20 cellular contexts compared by ENCODE assay signal in genomic region chr4:26485684-26486083, GRCh38. TPM values are rescaled to one million over a fixed set of nuclear protein-coding genes. Genes with fewer than 3 reads are reported as not detected.
DNase-seq lines count a peak whose midpoint lies in the region; ATAC-seq and TF ChIP-seq lines count a peak whose summit lies in the region.
"Had no signal": no experiment of that assay in that cellular context is flagged by ENCODE, and none has a peak within 500 bp of the region (broad histone marks: within the 10 kb centered on the region; RNA-seq: fewer than 3 reads in every experiment).

No MANE protein-coding gene starts in this region.

- no peak overlapping the region for H2BK5ac ChIP-seq in mesendoderm (ENCODE audit: low read length)

- H3K79me2 ChIP-seq in GM23338 (replicated peaks; ENCODE audit: insufficient read depth) (no peaks in the 10 kb centered on the region), mesendoderm (ENCODE audit: control insufficient read depth, insufficient read depth, low read length) (no peaks in the 10 kb centered on the region)

- no peaks in the 10 kb centered on the region for H3F3A ChIP-seq in GM23338 (replicated peaks; ENCODE audit: low read depth)

- no CpG with 5 or more reads among the region's 7 CpGs for WGBS in mesendoderm (ENCODE audit: extremely low coverage, insufficient coverage, low lambda C conversion rate)

- TF ChIP-seq CTCF in Caco-2 (IDR thresholded peaks at IDR 0.05; ENCODE audit: insufficient read depth in 1 of 2, low read depth in 1 of 2, low read length in 1 of 2, severe bottlenecking in 1 of 2, unreplicated experiment in 1 of 2) (no peak), GM23338 (conservative IDR thresholded peaks at IDR 0.05; ENCODE audit: low read depth in 2 of 2) (no peak)

- ATAC-seq in GM23338 (no peak), GM21526 (IDR thresholded peaks at IDR 0.05; ENCODE audit: low FRiP score, unreplicated experiment) (no peak)
- ATAC-seq in effector memory CD8-positive, alpha-beta T cell (replicated peaks): no peak

- H3K36me3 ChIP-seq in Caco-2 (ENCODE audit: control insufficient read depth, insufficient read depth, low read length): no peaks in the 10 kb centered on the region
- H3K36me3 ChIP-seq in GM23338 (ENCODE audit: insufficient read depth): no peaks in the 10 kb centered on the region
- no peaks in the 10 kb centered on the region for H3K36me3 ChIP-seq in mesendoderm (ENCODE audit: control insufficient read depth, insufficient read depth, low read length)
- H3K36me3 ChIP-seq: BE2C, BLaER1 had no signal

- H3K4ac ChIP-seq in mesendoderm (ENCODE audit: low read depth, low read length): no peak overlapping the region

- H3K9me3 Mint-ChIP-seq in Caco-2 (ENCODE audit: unreplicated experiment) (no peaks in the 10 kb centered on the region), GM23338 (no peaks in the 10 kb centered on the region; the same call in 2 of the 3 replicates)
- H3K9me3 Mint-ChIP-seq in effector memory CD8-positive, alpha-beta T cell: no peaks in the 10 kb centered on the region
- H3K9me3 Mint-ChIP-seq: CD4-positive, alpha-beta memory T cell; CD8-positive, alpha-beta memory T cell had no signal

- no peak overlapping the region for H2AK5ac ChIP-seq in mesendoderm (ENCODE audit: low read length)

- no TSS peak for BruUV-seq in Caco-2 (replicated peaks; lab: Mats Ljungman, UMichigan)

- CTCF ChIA-PET in Caco-2 (lab: Charles Lee): no interaction called here

- no peaks in the 10 kb centered on the region for H3K27me3 ChIP-seq in Caco-2 (replicated peaks; ENCODE audit: control insufficient read depth, insufficient read depth, low read length)
- no peaks in the 10 kb centered on the region for H3K27me3 ChIP-seq in GM23338 (ENCODE audit: insufficient read depth)
- H3K27me3 ChIP-seq in mesendoderm (ENCODE audit: insufficient read depth, low read length, poor library complexity): no peaks in the 10 kb centered on the region
- H3K27me3 ChIP-seq: BE2C, BLaER1 had no signal

- POLR2A ChIA-PET in Caco-2 (lab: Charles Lee): no interaction called here

- H3K4me2 ChIP-seq in GM23338 (no peak overlapping the region), mesendoderm (ENCODE audit: low read length) (no peak overlapping the region)
- H3K4me2 ChIP-seq: BLaER1 had no signal

- DNase-seq in Caco-2 (peak; percentile 47 to 54), GM23338 (ENCODE audit: low spot score) (no peak), mesendoderm (peak; percentile 55), foreskin melanocyte (no peak)
- no peak for DNase-seq in effector memory CD8-positive, alpha-beta T cell
- DNase-seq: 8988T; ACHN; BE2C; C1 segment of cervical spinal cord; Calu3; CD4-positive, alpha-beta memory T cell; CD4-positive, CD25-positive, alpha-beta regulatory T cell; CD8-positive, alpha-beta memory T cell; COR-L47; DMS79 treated with DMSO at 0.1 percent for 48 hours; GF-D8 had no signal

- peaks cover 7% of the 10 kb centered on the region for H3K4me1 Mint-ChIP-seq in Caco-2 (ENCODE audit: low read depth, unreplicated experiment)
- H3K4me1 Mint-ChIP-seq in GM23338: peaks cover 12% of the 10 kb centered on the region
- no peaks in the 10 kb centered on the region for H3K4me1 Mint-ChIP-seq in effector memory CD8-positive, alpha-beta T cell (ENCODE audit: low read depth in 2 of 2)
- H3K4me1 Mint-ChIP-seq: CD14-positive monocyte; CD4-positive, alpha-beta memory T cell; CD4-positive, CD25-positive, alpha-beta regulatory T cell; CD8-positive, alpha-beta memory T cell had no signal

- no peaks in the 10 kb centered on the region for H3K9me3 ChIP-seq in Caco-2
- H3K9me3 ChIP-seq: BE2C, BLaER1 had no signal

- H3K4me1 ChIP-seq in Caco-2 (peaks cover 33% of the 10 kb centered on the region), GM23338 (ENCODE audit: insufficient read depth) (no peaks in the 10 kb centered on the region), mesendoderm (ENCODE audit: control insufficient read depth, low read depth, low read length) (no peaks in the 10 kb centered on the region)
- H3K4me1 ChIP-seq: BE2C, BLaER1 had no signal

- no peaks in the 10 kb centered on the region for H3K79me1 ChIP-seq in mesendoderm (ENCODE audit: low read length)

- no peak overlapping the region for H3K4me3 ChIP-seq in Caco-2 (ENCODE audit: low read depth, low read length)
- no peak overlapping the region for H3K4me3 ChIP-seq in GM23338
- H3K4me3 ChIP-seq in mesendoderm (ENCODE audit: low read length): no peak overlapping the region
- H3K4me3 ChIP-seq: BLaER1 had no signal

- H3K27me3 Mint-ChIP-seq in Caco-2 (ENCODE audit: insufficient read depth, unreplicated experiment) (no peaks in the 10 kb centered on the region), GM23338 (ENCODE audit: insufficient read depth, low read depth, poor library complexity) (peaks cover 5% of the 10 kb centered on the region)
- H3K27me3 Mint-ChIP-seq in effector memory CD8-positive, alpha-beta T cell: peaks cover 17 to 21% of the 10 kb centered on the region in 2 donors

- no peak overlapping the region for H4K5ac ChIP-seq in mesendoderm (ENCODE audit: low read length)

- H3K4me3 Mint-ChIP-seq in Caco-2 (ENCODE audit: unreplicated experiment) (peak overlapping the region; percentile 47), GM23338 (no peak overlapping the region)
- H3K4me3 Mint-ChIP-seq in effector memory CD8-positive, alpha-beta T cell: no peak overlapping the region
- H3K4me3 Mint-ChIP-seq: CD14-positive monocyte; CD4-positive, alpha-beta memory T cell; CD4-positive, CD25-positive, alpha-beta regulatory T cell; CD8-positive, alpha-beta memory T cell had no signal

- H2BK15ac ChIP-seq in mesendoderm (replicated peaks; ENCODE audit: low read depth): no peak overlapping the region

- H3K9ac ChIP-seq in mesendoderm (ENCODE audit: low read length): no peak overlapping the region
- H3K9ac ChIP-seq: BLaER1 had no signal

- no peak overlapping the region for H2BK120ac ChIP-seq in mesendoderm (ENCODE audit: low read depth, low read length)

- intact Hi-C loops in Caco-2 (cut with micrococcal nuclease; ENCODE audit: unreplicated experiment): loop anchor here (2.0 to 10.0 kb wide), 2 partner anchors 29 to 239 kb away; no protein-coding TSS in a partner anchor

- H3K36me3 Mint-ChIP-seq in Caco-2 (ENCODE audit: insufficient read depth, unreplicated experiment) (peaks cover 6% of the 10 kb centered on the region), GM23338 (ENCODE audit: low read depth) (no peaks in the 10 kb centered on the region)
- H3K36me3 Mint-ChIP-seq in effector memory CD8-positive, alpha-beta T cell (ENCODE audit: insufficient read depth): no peaks in the 10 kb centered on the region
- H3K36me3 Mint-ChIP-seq: CD14-positive monocyte; CD4-positive, alpha-beta memory T cell; CD4-positive, CD25-positive, alpha-beta regulatory T cell; CD8-positive, alpha-beta memory T cell had no signal

- H3K27ac Mint-ChIP-seq in Caco-2 (ENCODE audit: unreplicated experiment) (no peak overlapping the region), GM23338 (no peak overlapping the region)
- H3K27ac Mint-ChIP-seq in effector memory CD8-positive, alpha-beta T cell: no peak overlapping the region
- H3K27ac Mint-ChIP-seq: CD4-positive, alpha-beta memory T cell; CD4-positive, CD25-positive, alpha-beta regulatory T cell; CD8-positive, alpha-beta memory T cell had no signal

- H4K8ac ChIP-seq in mesendoderm (ENCODE audit: low read depth, low read length): no peak overlapping the region

- H3K27ac ChIP-seq in GM23338 (ENCODE audit: low read depth): no peak overlapping the region
- H3K27ac ChIP-seq in mesendoderm (ENCODE audit: low read depth, low read length): no peak overlapping the region
- H3K27ac ChIP-seq: BLaER1 had no signal

- no peaks in the 10 kb centered on the region for H4K20me1 ChIP-seq in GM23338 (replicated peaks; ENCODE audit: insufficient read depth)
- H4K20me1 ChIP-seq: BLaER1 had no signal

- H3K23ac ChIP-seq in mesendoderm (ENCODE audit: low read length): no peak overlapping the region

- H2AFZ ChIP-seq in GM23338: peak overlapping the region; percentile 8; the same call in 1 of the 2 replicates

- no peak overlapping the region for H3K56ac ChIP-seq in mesendoderm (ENCODE audit: low read length)

- H3K9me2 ChIP-seq in GM23338 (ENCODE audit: insufficient read depth): no peaks in the 10 kb centered on the region

- H3K18ac ChIP-seq in mesendoderm (ENCODE audit: low read length): no peak overlapping the region

TF ChIP-seq in GM23338, 12 proteins besides CTCF, POLR2A, EP300 and RAD21 (continues in another document):
- TF ChIP-seq JUNB (IDR thresholded peaks at IDR 0.05; ENCODE audit: unreplicated experiment) (no peak), CREB1 (CRISPR knock-in tag; IDR thresholded peaks at IDR 0.05; ENCODE audit: low read depth) (no peak), ZNF331 (CRISPR knock-in tag; IDR thresholded peaks at IDR 0.05; ENCODE audit: low read depth) (no peak), EZH2phosphoT487 (IDR thresholded peaks at IDR 0.05; ENCODE audit: unreplicated experiment) (no peak)

RNA-seq across cellular contexts. Expression of gene CCKAR, which starts 4.6 kb away (rescaled TPM):
- total RNA-seq in Caco-2 (2022): 1.9 and 2.0 TPM in 2 replicates
- not detected in 2 replicates for total RNA-seq in GM23338 (2014; rRNA removed; shearing (Covaris generic))
- polyA plus RNA-seq in GM23338 (2016; fragmentation: Nextera tagmentation; extraction: Ambion mirVana): not detected in 2 replicates
- not detected for polyA plus RNA-seq in mesendoderm (2013, experiment 1 of 2)
- polyA plus RNA-seq in mesendoderm (2013, experiment 2 of 2): not detected
- total RNA-seq: A673; Calu3; CD4-positive, alpha-beta memory T cell; CD4-positive, CD25-positive, alpha-beta regulatory T cell; CD8-positive, alpha-beta memory T cell had no signal
- polyA plus RNA-seq: CD14-positive monocyte; CD4-positive, alpha-beta memory T cell; CD4-positive, CD25-positive, alpha-beta regulatory T cell; CD8-positive, alpha-beta memory T cell had no signal

Comparison
In these comparisons a context has a peak if more than half of its experiments do, and no peak if none do; other contexts are left out.
1. DNase-seq: peak in Caco-2 (2 of 2) and mesendoderm (single experiment); none in GM23338 (single experiment), foreskin melanocyte (single experiment) and effector memory CD8-positive, alpha-beta T cell (0 of 3).